8 cellular contexts compared by ENCODE assay signal in genomic region chr17:4304417-4305027, GRCh38. TPM values are rescaled to one million over a fixed set of nuclear protein-coding genes. Genes with fewer than 3 reads are reported as not detected.
DNase-seq lines count a peak whose midpoint lies in the region; ATAC-seq lines count a peak whose summit lies in the region.

No MANE protein-coding gene starts in this region.

- WGBS in right cardiac atrium: 50% methylated on average over 6 of the region's 6 CpGs

- DNase-seq in COLO829 (ENCODE audit: low spot score) (peak; percentile 38), HUDEP-2 (lab: John Stamatoyannopoulos, UW; ENCODE audit: unreplicated experiment in 76 of 76) (peak in 47 of 76 experiments; percentile 1 to 66 (median 26)), SHP77 (lab: John Stamatoyannopoulos, UW) (peak; percentile 22 to 33), adipocyte (ENCODE audit: low read depth) (peak; percentile 84), right cardiac atrium (no peak)
- DNase-seq in stimulated activated CD4-positive, alpha-beta T cell treated with anti-CD3 and anti-CD28 coated beads, Interleukin-12 subunit alpha, Interleukin-12 subunit beta, amount 100 ng/mL, for 48 hours (ENCODE audit: low read depth in 2 of 3, low spot score in 1 of 3): peak in 2 of 3 donors; percentile 45 to 74

- H3K27ac ChIP-seq in right cardiac atrium (ENCODE audit: low read length): no peak overlapping the region

- H3K27me3 ChIP-seq in adipocyte (replicated peaks; ENCODE audit: control insufficient read depth, insufficient read depth, low read length): no peaks in the 10 kb centered on the region
- no peaks in the 10 kb centered on the region for H3K27me3 ChIP-seq in right cardiac atrium (ENCODE audit: control insufficient read depth, insufficient read depth)

- intact Hi-C loops in right cardiac atrium (cut with DNase I): loop anchor here in 1 of 4 donors (10.0 kb wide), 2 partner anchors 60 to 90 kb away; partner anchors contain the start of gene UBE2G1

- ATAC-seq in right cardiac atrium (peak; percentile 64 to 71), HG03135 (IDR thresholded peaks at IDR 0.05; ENCODE audit: unreplicated experiment) (no peak), HG03097 (IDR thresholded peaks at IDR 0.05; ENCODE audit: low FRiP score, unreplicated experiment) (no peak)

- H3K9me3 ChIP-seq in adipocyte (ENCODE audit: control insufficient read depth, low read length): no peaks in the 10 kb centered on the region
- H3K9me3 ChIP-seq in right cardiac atrium (ENCODE audit: control insufficient read depth, low read length): no peaks in the 10 kb centered on the region

- H3K36me3 ChIP-seq in adipocyte (ENCODE audit: control insufficient read depth, insufficient read depth, low read length, severe bottlenecking): peaks cover 27% of the 10 kb centered on the region

- H3K4me1 ChIP-seq in adipocyte (ENCODE audit: control insufficient read depth, insufficient read depth, low read length) (peaks cover 8% of the 10 kb centered on the region), right cardiac atrium (ENCODE audit: control insufficient read depth, insufficient read depth, low read length) (peaks cover 2% of the 10 kb centered on the region)

- H3K4me3 ChIP-seq in adipocyte (ENCODE audit: low read length) (no peak overlapping the region), right cardiac atrium (ENCODE audit: low read length) (no peak overlapping the region)

- H3K9ac ChIP-seq in adipocyte (ENCODE audit: low read length): no peak overlapping the region

RNA-seq across cellular contexts. Expression of gene ANKFY1, which starts 40.7 kb away (rescaled TPM):
- total RNA-seq in right cardiac atrium: 10 to 100 TPM; 24.1 to 27.1 (median 25.4) TPM
- polyA plus RNA-seq in right cardiac atrium: 8.6 TPM

Comparison
In these comparisons a context has a peak if more than half of its experiments do, and no peak if none do; other contexts are left out.
1. DNase-seq: peak in COLO829 (single experiment), HUDEP-2 (47 of 76), SHP77 (2 of 2), adipocyte (single experiment) and stimulated activated CD4-positive, alpha-beta T cell treated with anti-CD3 and anti-CD28 coated beads, Interleukin-12 subunit alpha, Interleukin-12 subunit beta, amount 100 ng/mL, for 48 hours (2 of 3); none in right cardiac atrium (0 of 3).
2. ATAC-seq: peak in right cardiac atrium (2 of 2); none in HG03135 (single experiment) and HG03097 (single experiment).